11 cellular contexts compared by ENCODE assay signal in the genomic region with DNA sequence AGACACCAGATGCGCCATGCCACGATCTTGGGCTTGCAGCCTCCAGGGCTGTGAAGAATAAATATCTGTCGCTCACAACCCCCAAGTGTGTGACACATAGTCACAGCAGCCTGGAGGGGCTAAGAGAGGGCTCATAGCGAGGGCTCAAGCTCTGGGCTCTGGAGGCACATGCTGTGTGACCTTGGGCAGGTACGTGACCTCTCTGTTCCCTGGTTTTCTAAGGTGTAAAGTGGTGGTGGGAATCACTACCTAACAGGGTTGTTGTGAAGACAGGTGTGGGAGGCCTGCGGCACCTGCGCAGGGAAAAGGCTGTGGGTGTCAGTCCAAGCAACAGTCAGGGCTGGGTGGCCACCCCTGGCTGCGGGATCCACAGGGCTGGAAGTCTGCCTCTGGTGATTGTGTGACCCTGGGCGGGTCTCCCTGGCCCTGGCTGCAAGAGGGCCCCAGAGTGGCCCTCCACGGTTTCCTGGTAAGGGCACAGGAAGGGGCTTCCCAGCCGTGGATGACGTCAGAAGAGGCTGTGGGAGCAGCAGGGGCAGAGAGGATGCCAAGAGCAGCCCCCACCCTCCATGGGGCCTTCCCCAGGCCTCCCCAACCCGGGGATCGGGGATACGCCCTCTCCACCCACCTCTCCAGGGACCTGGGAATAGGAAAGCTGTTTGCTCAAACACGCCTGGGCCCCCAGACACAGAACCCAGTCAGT.
DNase-seq lines count a peak whose midpoint lies in the region; ATAC-seq and TF ChIP-seq lines count a peak whose summit lies in the region.
"Had no signal": no experiment of that assay in that cellular context is flagged by ENCODE, and none has a peak within 500 bp of the region (broad histone marks: within the 10 kb centered on the region; RNA-seq: fewer than 3 reads in every experiment).

No MANE protein-coding gene starts in this region.

- TF ChIP-seq EP300 in esophagus muscularis mucosa (IDR thresholded peaks at IDR 0.05): no peak

- no peak for TF ChIP-seq POLR2A in esophagus muscularis mucosa (IDR thresholded peaks at IDR 0.05; ENCODE audit: low read depth)

- H2BK5ac ChIP-seq in neuronal stem cell (ENCODE audit: low read length): no peak overlapping the region

- H2BK120ac ChIP-seq in neuronal stem cell (ENCODE audit: low read depth, low read length): no peak overlapping the region

- DNase-seq in GM10248 (ENCODE audit: extremely low spot score) (peak; percentile 12), H7 (peak; percentile 22), esophagus muscularis mucosa (ENCODE audit: extremely low spot score) (peak; percentile 21), neuronal stem cell (ENCODE audit: low spot score) (no peak), Kasumi-1 (lab: John Stamatoyannopoulos, UW) (no peak)
- DNase-seq in effector CD8-positive, alpha-beta T cell (lab: John Stamatoyannopoulos, UW): no peak
- DNase-seq: C1 segment of cervical spinal cord; CD4-positive, alpha-beta T cell; DMS79; HCEC 1CT had no signal

- intact Hi-C loops in esophagus muscularis mucosa (cut with DNase I): no loop called here

- H3K27ac ChIP-seq in esophagus muscularis mucosa (replicated peaks in 1 of 4) (no peak overlapping the region), neuronal stem cell (replicated peaks; ENCODE audit: low read length) (no peak overlapping the region)

- no peak overlapping the region for H3K4me2 ChIP-seq in neuronal stem cell (ENCODE audit: insufficient read depth, low read length, poor library complexity, severe bottlenecking)

- H3K36me3 ChIP-seq in H7 (replicated peaks; ENCODE audit: control insufficient read depth, insufficient read depth, low read length): no peaks in the 10 kb centered on the region
- no peaks in the 10 kb centered on the region for H3K36me3 ChIP-seq in esophagus muscularis mucosa
- no peaks in the 10 kb centered on the region for H3K36me3 ChIP-seq in neuronal stem cell (replicated peaks in 1 of 2; ENCODE audit: control insufficient read depth in 2 of 2, insufficient read depth in 2 of 2, low read length in 2 of 2)

- H4K91ac ChIP-seq in neuronal stem cell (ENCODE audit: low read depth, low read length, poor library complexity): no peak overlapping the region

- H3K4ac ChIP-seq in neuronal stem cell (ENCODE audit: low read length): no peak overlapping the region

- H3K4me1 ChIP-seq in esophagus muscularis mucosa: no peaks in the 10 kb centered on the region
- no peaks in the 10 kb centered on the region for H3K4me1 ChIP-seq in neuronal stem cell (ENCODE audit: control insufficient read depth in 2 of 2, insufficient read depth in 1 of 2, low read depth in 1 of 2, low read length in 2 of 2)

- CTCF ChIA-PET in GM10248 (lab: Yijun Ruan, JAX): interaction anchor here (1.1 kb wide), 1 partner anchor 9 kb away, joined by 3 read pairs; no protein-coding TSS in a partner anchor

- H2AK5ac ChIP-seq in neuronal stem cell (ENCODE audit: low read depth, low read length): peak overlapping the region; percentile 81

- no peaks in the 10 kb centered on the region for H3K79me1 ChIP-seq in neuronal stem cell (ENCODE audit: low read depth, low read length)

- no peak for ATAC-seq in HG03175 (IDR thresholded peaks at IDR 0.05; ENCODE audit: unreplicated experiment)

- H3K9me3 ChIP-seq in esophagus muscularis mucosa (no peaks in the 10 kb centered on the region), neuronal stem cell (replicated peaks in 1 of 2; ENCODE audit: control insufficient read depth in 2 of 2, insufficient read depth in 1 of 2, low read depth in 1 of 2, low read length in 2 of 2) (no peaks in the 10 kb centered on the region)

- no peak overlapping the region for H2AFZ ChIP-seq in neuronal stem cell (ENCODE audit: low read length)

- no peak overlapping the region for H2BK15ac ChIP-seq in neuronal stem cell (ENCODE audit: low read length)

- H3K9ac ChIP-seq in neuronal stem cell (ENCODE audit: low read depth, low read length, poor library complexity): no peak overlapping the region

- POLR2A ChIA-PET in GM10248 (lab: Yijun Ruan, JAX): no interaction called here

- H4K8ac ChIP-seq in neuronal stem cell (ENCODE audit: low read depth, low read length): peak overlapping the region; percentile 23

- no peaks in the 10 kb centered on the region for H3K27me3 ChIP-seq in H7 (ENCODE audit: control insufficient read depth, insufficient read depth, low read length)
- peaks cover 0 to 8% (median 0%) of the 10 kb centered on the region in 4 donors for H3K27me3 ChIP-seq in esophagus muscularis mucosa
- no peaks in the 10 kb centered on the region for H3K27me3 ChIP-seq in neuronal stem cell (ENCODE audit: control insufficient read depth in 3 of 3, insufficient read depth in 3 of 3, low read depth in 1 of 3, low read length in 3 of 3)

- TF ChIP-seq CTCF in GM10248 (IDR thresholded peaks at IDR 0.05; ENCODE audit: control extremely low read depth, extremely low read depth, low read depth, missing control alignments): no peak
- no peak for TF ChIP-seq CTCF in esophagus muscularis mucosa (IDR thresholded peaks at IDR 0.05)

- H2BK12ac ChIP-seq in neuronal stem cell (ENCODE audit: low read length): no peak overlapping the region

- H3K23ac ChIP-seq in neuronal stem cell (ENCODE audit: low read depth, low read length, poor library complexity): no peak overlapping the region

- 79% methylated on average over 16 of the region's 16 CpGs for WGBS in esophagus muscularis mucosa
- WGBS in neuronal stem cell (ENCODE audit: extremely low coverage in 2 of 2, insufficient read length in 2 of 2, insufficient replicate concordance in 1 of 2), 2 donors: no CpG with 5 or more reads among the region's 16 CpGs

- H3K18ac ChIP-seq in neuronal stem cell (ENCODE audit: low read length): peak overlapping the region; percentile 64

- H3K4me3 ChIP-seq in H7 (ENCODE audit: insufficient read depth, low read depth, low read length) (no peak overlapping the region), esophagus muscularis mucosa (no peak overlapping the region), neuronal stem cell (ENCODE audit: low read length in 2 of 2) (no peak overlapping the region)

- peak overlapping the region; percentile 71 for H3K14ac ChIP-seq in neuronal stem cell (ENCODE audit: low read length)

Comparison
In these comparisons a context has a peak if more than half of its experiments do, and no peak if none do; other contexts are left out.
1. DNase-seq: peak in GM10248 (single experiment), H7 (single experiment) and esophagus muscularis mucosa (single experiment); none in neuronal stem cell (single experiment), effector CD8-positive, alpha-beta T cell (single experiment) and Kasumi-1 (0 of 2).